19 cellular contexts compared by ENCODE assay signal in genomic region chr4:139282375-139283075, GRCh38. TPM values are rescaled to one million over a fixed set of nuclear protein-coding genes. Genes with fewer than 3 reads are reported as not detected.
DNase-seq lines count a peak whose midpoint lies in the region; ATAC-seq and TF ChIP-seq lines count a peak whose summit lies in the region.
"Had no signal": no experiment of that assay in that cellular context is flagged by ENCODE, and none has a peak within 500 bp of the region (broad histone marks: within the 10 kb centered on the region; RNA-seq: fewer than 3 reads in every experiment).

No MANE protein-coding gene starts in this region.

- BruUV-seq in OCI-LY7 (replicated peaks; lab: Mats Ljungman, UMichigan): no TSS peak

- CTCF ChIA-PET in OCI-LY7 (lab: Charles Lee; ENCODE audit: unreplicated experiment): no interaction called here

- H3K9me3 ChIP-seq in OCI-LY7 (ENCODE audit: low read length) (peaks cover 11% of the 10 kb centered on the region; the same call in 1 of the 2 replicates), osteoblast (ENCODE audit: low read depth, low read length) (no peaks in the 10 kb centered on the region)
- H3K9me3 ChIP-seq: SJCRH30 had no signal

- ATAC-seq in GM19324 (IDR thresholded peaks at IDR 0.05; ENCODE audit: low FRiP score, unreplicated experiment): no peak

- 0 out of 2 replicates have a peak, but pooled peaks cover 4% of the 10 kb centered on the region for H3K36me3 ChIP-seq in OCI-LY7 (ENCODE audit: insufficient read depth, low read length)
- H3K36me3 ChIP-seq in osteoblast (ENCODE audit: insufficient read depth, low read length): no peaks in the 10 kb centered on the region
- H3K36me3 ChIP-seq: HAP-1, SJCRH30 had no signal

- TF ChIP-seq CTCF in AG10803 (conservative IDR thresholded peaks at IDR 0.05; ENCODE audit: low read length): no peak
- TF ChIP-seq CTCF in OCI-LY7 (conservative IDR thresholded peaks at IDR 0.05; ENCODE audit: low read length): no peak
- no peak for TF ChIP-seq CTCF in choroid plexus epithelial cell (conservative IDR thresholded peaks at IDR 0.05; ENCODE audit: low read depth, low read length)
- no peak for TF ChIP-seq CTCF in osteoblast (IDR thresholded peaks at IDR 0.05; ENCODE audit: extremely low read depth, low read depth, low read length)

- 0 out of 2 replicates have a peak overlapping the region, but pooled peaks have one; percentile 5 for H2AFZ ChIP-seq in OCI-LY7 (ENCODE audit: low read length)
- H2AFZ ChIP-seq in osteoblast (ENCODE audit: low read length): no peak overlapping the region

- POLR2A ChIA-PET in OCI-LY7 (lab: Charles Lee): interaction anchor here (0.7 to 3.4 kb wide), 6 partner anchors 8 to 95 kb away, joined by 3 to 24 read pairs (median 6); no protein-coding TSS in a partner anchor

- H3K27me3 ChIP-seq in osteoblast (ENCODE audit: insufficient read depth, low read length): peaks cover 4% of the 10 kb centered on the region
- H3K27me3 ChIP-seq: SJCRH30 had no signal

- H3K4me2 ChIP-seq in OCI-LY7 (ENCODE audit: low read length): no peak overlapping the region
- peak overlapping the region; percentile 34 for H3K4me2 ChIP-seq in osteoblast (ENCODE audit: insufficient read depth, low read length)

- no peaks in the 10 kb centered on the region for H3K9me2 ChIP-seq in OCI-LY7 (ENCODE audit: insufficient read depth, low read length)

- H3K4me1 ChIP-seq in OCI-LY7 (ENCODE audit: insufficient read depth, low read length, poor library complexity, severe bottlenecking) (peaks cover 19% of the 10 kb centered on the region), osteoblast (ENCODE audit: insufficient read depth, low read length) (peaks cover 11% of the 10 kb centered on the region)
- H3K4me1 ChIP-seq: HAP-1 had no signal

- intact Hi-C loops in OCI-LY7 (cut with micrococcal nuclease; ENCODE audit: unreplicated experiment): no loop called here

- H3K27ac ChIP-seq in OCI-LY7 (ENCODE audit: low read depth, low read length, poor library complexity, severe bottlenecking) (no peak overlapping the region), osteoblast (ENCODE audit: low read depth, low read length) (peak overlapping the region; percentile 11)
- H3K27ac ChIP-seq: SJCRH30 had no signal

- H3K4me3 ChIP-seq in AG10803 (ENCODE audit: low read length) (no peak overlapping the region), OCI-LY7 (ENCODE audit: low read depth, low read length, poor library complexity, severe bottlenecking) (no peak overlapping the region), choroid plexus epithelial cell (ENCODE audit: low read depth, low read length) (no peak overlapping the region), osteoblast (ENCODE audit: insufficient read depth, low read length) (no peak overlapping the region)
- H3K4me3 ChIP-seq: HAP-1, SJCRH30 had no signal

- DNase-seq in AG10803 (ENCODE audit: low read depth): peak; percentile 52
- DNase-seq in OCI-LY7 (ENCODE audit: low spot score): no peak
- peak; percentile 40 for DNase-seq in choroid plexus epithelial cell (ENCODE audit: low read depth)
- DNase-seq in osteoblast (ENCODE audit: insufficient read length, low spot score, missing footprints): no peak
- DNase-seq in activated CD4-positive, CD25-positive, alpha-beta regulatory T cell treated with anti-CD3 and anti-CD28 coated beads, Interleukin-2, amount 50 U/mL, for 72 hours: no peak
- DNase-seq in hippocampal formation (lab: John Stamatoyannopoulos, UW): no peak
- no peak for DNase-seq in NOMO-1 treated with dmso at 0.1 percent for 144 hours (lab: John Stamatoyannopoulos, UW; ENCODE audit: unreplicated experiment)
- DNase-seq: CD4-positive, alpha-beta memory T cell; DND-41; MV-4-11; NCI-H1436; NCI-H2029 treated with DMSO at 0.1 percent for 48 hours; NCI-H524; RPMI8226 had no signal

- H4K20me1 ChIP-seq in OCI-LY7 (ENCODE audit: insufficient read depth, low read length) (no peaks in the 10 kb centered on the region), osteoblast (ENCODE audit: insufficient read depth, low read length) (no peaks in the 10 kb centered on the region)

- H3K79me2 ChIP-seq in OCI-LY7 (ENCODE audit: insufficient read depth, low read depth, low read length) (no peaks in the 10 kb centered on the region), osteoblast (ENCODE audit: insufficient read depth, low read length) (no peaks in the 10 kb centered on the region)

RNA-seq across cellular contexts. Expression of gene MGARP, which starts 2.5 kb away (rescaled TPM):
- total RNA-seq in OCI-LY7 (2014; rRNA removed; shearing (Covaris generic)): 0.88 and 2.6 TPM in 2 replicates
- total RNA-seq in OCI-LY7 (2022) (0.28 TPM in 1 of 2 replicates, not detected in the other), osteoblast (4.4 and 7.6 TPM in 2 replicates)
- total RNA-seq: B cell, HT-29 had no signal

RNA-seq across cellular contexts. Expression of gene NAA15, which starts 18.8 kb away (rescaled TPM):
- 45.3 and 50.1 TPM in 2 replicates for total RNA-seq in OCI-LY7 (2014; rRNA removed; shearing (Covaris generic))
- total RNA-seq in OCI-LY7 (2022): 78.7 and 95.9 TPM in 2 replicates
- total RNA-seq in osteoblast: 29.2 and 33.3 TPM in 2 replicates

RNA-seq across cellular contexts. Expression of gene NDUFC1, which starts 19.8 kb away (rescaled TPM):
- 52.1 and 82.6 TPM in 2 replicates for total RNA-seq in OCI-LY7 (2014; rRNA removed; shearing (Covaris generic))
- total RNA-seq in OCI-LY7 (2022): 63.6 and 69.2 TPM in 2 replicates
- 24.2 and 25.7 TPM in 2 replicates for total RNA-seq in osteoblast

Comparison
In these comparisons a context has a peak if more than half of its experiments do, and no peak if none do; other contexts are left out.
1. DNase-seq: peak in AG10803 (single experiment) and choroid plexus epithelial cell (single experiment); none in OCI-LY7 (single experiment), osteoblast (single experiment), activated CD4-positive, CD25-positive, alpha-beta regulatory T cell treated with anti-CD3 and anti-CD28 coated beads, Interleukin-2, amount 50 U/mL, for 72 hours (single experiment), hippocampal formation (0 of 2) and NOMO-1 treated with dmso at 0.1 percent for 144 hours (single experiment).